Comparison of ENCODE assay signal across 8 cellular contexts in the genomic region with DNA sequence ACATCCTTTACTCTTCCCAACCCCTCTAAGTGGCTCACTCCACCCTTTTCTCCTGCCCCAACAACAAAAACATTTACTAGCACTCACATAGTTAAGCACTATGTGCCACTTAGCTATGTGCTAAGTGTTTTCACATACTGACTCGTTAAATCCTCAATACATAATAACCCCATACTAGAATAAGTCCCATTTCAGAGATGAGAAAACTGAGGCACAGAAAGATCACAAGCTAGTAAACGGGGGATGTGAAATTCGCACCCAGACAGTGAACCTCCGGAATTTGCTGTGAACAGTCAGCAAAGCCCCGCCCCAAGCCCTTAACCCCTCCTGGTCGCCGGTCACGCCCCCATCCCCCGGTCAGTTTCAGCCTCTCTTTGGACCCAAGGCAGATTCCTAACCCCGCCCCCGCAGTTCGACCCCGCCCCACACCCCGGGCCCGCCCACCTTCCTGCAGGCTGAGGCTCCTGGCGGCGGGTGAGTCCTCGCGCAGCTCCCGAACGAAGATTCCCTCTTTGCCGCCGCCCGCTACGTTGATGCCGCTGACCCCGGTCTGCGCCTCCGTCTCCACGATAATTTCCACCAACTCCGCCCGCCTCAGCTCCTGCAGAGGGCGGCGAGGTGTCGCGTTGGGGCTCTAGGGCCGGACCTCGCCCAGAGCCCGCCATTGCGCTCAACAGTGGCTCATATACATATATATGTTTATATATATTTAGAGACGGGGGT. TPM values are rescaled to one million over a fixed set of nuclear protein-coding genes. Genes with fewer than 3 reads are reported as not detected.
A peak's percentile ranks its signal among the peaks of the same experiment; 100 is the strongest.
DNase-seq lines count a peak whose midpoint lies in the region; ATAC-seq, FAIRE-seq and TF ChIP-seq lines count a peak whose summit lies in the region.

No MANE protein-coding gene starts in this region.

- POLR2A ChIA-PET in CD4-positive, alpha-beta memory T cell (lab: Charles Lee; ENCODE audit: partially characterized antibody) = interaction anchor here (1.0 to 2.9 kb wide), 13 partner anchors 8 to 207 kb away, joined by 3 to 26 read pairs (median 5); partner anchors contain the start of genes BLVRB, C19orf47, PLD3 and SERTAD1
- POLR2A ChIA-PET in Panc1 (lab: Charles Lee) = no interaction called here

- H3K4me3 ChIP-seq in CD4-positive, alpha-beta memory T cell (ENCODE audit: low read length in 2 of 2) = peak overlapping the region; percentile 59 to 69
- H3K4me3 ChIP-seq in Panc1 (ENCODE audit: low read depth in 2 of 2, low read length in 2 of 2) = peak overlapping the region; percentile 55 to 61
- H3K4me3 ChIP-seq in fibroblast of mammary gland (ENCODE audit: control insufficient read depth, low read depth, low read length) = peak overlapping the region; percentile 52

- peak overlapping the region; percentile 86 to 99 (median 96) for H3K4me3 Mint-ChIP-seq in CD4-positive, alpha-beta memory T cell
- H3K4me3 Mint-ChIP-seq in activated T-cell treated with anti-CD3 and anti-CD28 coated beads, Interleukin-2, amount 50 U/mL, for 72 hours = peak overlapping the region; percentile 89 to 91
- peak overlapping the region; percentile 86 to 87 (median 86) for H3K4me3 Mint-ChIP-seq in nephron
- H3K4me3 Mint-ChIP-seq in stimulated activated naive CD8-positive, alpha-beta T cell treated with anti-CD3 and anti-CD28 coated beads, Interleukin-15, Interleukin-2, amounts not matched to agents 100 ng/mL and 50 ng/mL, for 24 hours = peak overlapping the region; percentile 83

- peak; percentile 61 to 80 (median 64) for DNase-seq in CD4-positive, alpha-beta memory T cell
- DNase-seq in HTR-8/SVneo (ENCODE audit: insufficient read length, low spot score) (peak; percentile 94), Panc1 (ENCODE audit: low read depth, low spot score) (no peak), fibroblast of mammary gland (ENCODE audit: low read depth) (peak; percentile 86)
- DNase-seq in activated T-cell treated with anti-CD3 and anti-CD28 coated beads, Interleukin-2, amount 50 U/mL, for 72 hours = peak; percentile 90

- no peak for FAIRE-seq in HTR-8/SVneo (lab: Jason Lieb, UNC)

- CTCF ChIA-PET in CD4-positive, alpha-beta memory T cell (lab: Charles Lee; ENCODE audit: partially characterized antibody) = interaction anchor here (0.7 to 2.1 kb wide), 3 partner anchors 13 to 19 kb away, joined by 3 to 12 read pairs (median 3); no protein-coding TSS in a partner anchor
- CTCF ChIA-PET in Panc1 (lab: Charles Lee) = interaction anchor here (0.6 to 0.7 kb wide), 2 partner anchors 30 to 307 kb away, joined by 4 to 7 read pairs; no protein-coding TSS in a partner anchor

- in situ Hi-C loops in Panc1 (cut with HindIII; ENCODE audit: low pct_unique_long_range_greater_than_20kb, low sequenced_read_pairs) = no loop called here

- H3K4me1 Mint-ChIP-seq in CD4-positive, alpha-beta memory T cell = peaks cover 22 to 38% (median 29%) of the 10 kb centered on the region in 4 donors
- peaks cover 39% of the 10 kb centered on the region for H3K4me1 Mint-ChIP-seq in activated T-cell treated with anti-CD3 and anti-CD28 coated beads, Interleukin-2, amount 50 U/mL, for 72 hours (ENCODE audit: low read depth)
- H3K4me1 Mint-ChIP-seq in nephron = peaks cover 32% of the 10 kb centered on the region
- peaks cover 17% of the 10 kb centered on the region for H3K4me1 Mint-ChIP-seq in stimulated activated naive CD8-positive, alpha-beta T cell treated with anti-CD3 and anti-CD28 coated beads, Interleukin-15, Interleukin-2, amounts not matched to agents 100 ng/mL and 50 ng/mL, for 24 hours (ENCODE audit: low read depth)

- H3K36me3 ChIP-seq in CD4-positive, alpha-beta memory T cell (ENCODE audit: insufficient read depth, low read length) = no peaks in the 10 kb centered on the region
- H3K36me3 ChIP-seq in Panc1 (ENCODE audit: control insufficient read depth, insufficient read depth, low read length) = no peaks in the 10 kb centered on the region

- peaks cover 0 to 3% (median 0%) of the 10 kb centered on the region in 8 donors for H3K9me3 Mint-ChIP-seq in CD4-positive, alpha-beta memory T cell
- H3K9me3 Mint-ChIP-seq in activated T-cell treated with anti-CD3 and anti-CD28 coated beads, Interleukin-2, amount 50 U/mL, for 72 hours = no peaks in the 10 kb centered on the region
- no peaks in the 10 kb centered on the region for H3K9me3 Mint-ChIP-seq in nephron
- no peaks in the 10 kb centered on the region for H3K9me3 Mint-ChIP-seq in stimulated activated naive CD8-positive, alpha-beta T cell treated with anti-CD3 and anti-CD28 coated beads, Interleukin-15, Interleukin-2, amounts not matched to agents 100 ng/mL and 50 ng/mL, for 24 hours

- no peaks in the 10 kb centered on the region for H3K9me3 ChIP-seq in CD4-positive, alpha-beta memory T cell (ENCODE audit: control insufficient read depth in 1 of 2, low read length in 2 of 2)
- H3K9me3 ChIP-seq in Panc1 (ENCODE audit: control insufficient read depth, insufficient read depth, low read depth, low read length) = no peaks in the 10 kb centered on the region

- intact Hi-C loops in CD4-positive, alpha-beta memory T cell (cut with micrococcal nuclease) = loop anchor here (1.0 to 5.0 kb wide), 2 partner anchors 55 to 64 kb away; partner anchors contain the start of genes BLVRB, C19orf47, PLD3 and SPTBN4
- intact Hi-C loops in Panc1 (cut with micrococcal nuclease; ENCODE audit: unreplicated experiment) = no loop called here

- no peaks in the 10 kb centered on the region for H3K27me3 ChIP-seq in CD4-positive, alpha-beta memory T cell (ENCODE audit: insufficient read depth, low read length)
- no peaks in the 10 kb centered on the region for H3K27me3 ChIP-seq in Panc1 (ENCODE audit: control insufficient read depth, insufficient read depth, low read length)

- peaks cover 18% of the 10 kb centered on the region for H3K4me1 ChIP-seq in CD4-positive, alpha-beta memory T cell (ENCODE audit: insufficient read depth, low read length)
- H3K4me1 ChIP-seq in Panc1 (ENCODE audit: control insufficient read depth, insufficient read depth, low read length) = no peaks in the 10 kb centered on the region

- TF ChIP-seq CTCF in Panc1 (IDR thresholded peaks at IDR 0.05) (no peak), fibroblast of mammary gland (conservative IDR thresholded peaks at IDR 0.05; ENCODE audit: control insufficient read depth, insufficient read depth, low read depth, low read length) (no peak), nephron (IDR thresholded peaks at IDR 0.05; ENCODE audit: unreplicated experiment in 3 of 3) (peak in 1 of 3 experiments; percentile 10)

- H3K36me3 Mint-ChIP-seq in CD4-positive, alpha-beta memory T cell = peaks cover 0 to 3% of the 10 kb centered on the region in 2 donors
- no peaks in the 10 kb centered on the region for H3K36me3 Mint-ChIP-seq in activated T-cell treated with anti-CD3 and anti-CD28 coated beads, Interleukin-2, amount 50 U/mL, for 72 hours (ENCODE audit: insufficient read depth in 2 of 2)
- peaks cover 10% of the 10 kb centered on the region for H3K36me3 Mint-ChIP-seq in nephron (ENCODE audit: low read depth)
- no peaks in the 10 kb centered on the region for H3K36me3 Mint-ChIP-seq in stimulated activated naive CD8-positive, alpha-beta T cell treated with anti-CD3 and anti-CD28 coated beads, Interleukin-15, Interleukin-2, amounts not matched to agents 100 ng/mL and 50 ng/mL, for 24 hours (ENCODE audit: low read depth)

- no TSS peak for BruUV-seq in Panc1 (replicated peaks; lab: Mats Ljungman, UMichigan)

- H3K27ac ChIP-seq in CD4-positive, alpha-beta memory T cell (ENCODE audit: low read depth, low read length) = peak overlapping the region; percentile 43
- peak overlapping the region; percentile 52 for H3K27ac ChIP-seq in Panc1 (ENCODE audit: low read length)

- no peaks in the 10 kb centered on the region for H3K27me3 Mint-ChIP-seq in CD4-positive, alpha-beta memory T cell
- no peaks in the 10 kb centered on the region for H3K27me3 Mint-ChIP-seq in activated T-cell treated with anti-CD3 and anti-CD28 coated beads, Interleukin-2, amount 50 U/mL, for 72 hours (ENCODE audit: low read depth)
- no peaks in the 10 kb centered on the region for H3K27me3 Mint-ChIP-seq in nephron (ENCODE audit: low read depth)
- peaks cover 4% of the 10 kb centered on the region for H3K27me3 Mint-ChIP-seq in stimulated activated naive CD8-positive, alpha-beta T cell treated with anti-CD3 and anti-CD28 coated beads, Interleukin-15, Interleukin-2, amounts not matched to agents 100 ng/mL and 50 ng/mL, for 24 hours

- peak overlapping the region; percentile 46 to 95 (median 90) for H3K27ac Mint-ChIP-seq in CD4-positive, alpha-beta memory T cell
- no peak overlapping the region for H3K27ac Mint-ChIP-seq in activated T-cell treated with anti-CD3 and anti-CD28 coated beads, Interleukin-2, amount 50 U/mL, for 72 hours
- H3K27ac Mint-ChIP-seq in nephron = peak overlapping the region; percentile 51 to 66 (median 59)
- no peak overlapping the region for H3K27ac Mint-ChIP-seq in stimulated activated naive CD8-positive, alpha-beta T cell treated with anti-CD3 and anti-CD28 coated beads, Interleukin-15, Interleukin-2, amounts not matched to agents 100 ng/mL and 50 ng/mL, for 24 hours

- peak; percentile 71 for ATAC-seq in GM19455 (IDR thresholded peaks at IDR 0.05; ENCODE audit: unreplicated experiment)
- ATAC-seq in Panc1 = peak; percentile 94
- ATAC-seq in activated T-cell treated with anti-CD3 and anti-CD28 coated beads, Interleukin-2, amount 50 U/mL, for 72 hours (replicated peaks in 1 of 2) = peak; percentile 67 to 75

RNA-seq across cellular contexts. Expression of gene PRX, which starts 9.8 kb away (rescaled TPM):
- 1 to 10 TPM; 3.3 to 3.4 TPM for total RNA-seq in CD4-positive, alpha-beta memory T cell
- under 1 TPM in 1 of 2 donors, not detected in 1; 0.23 TPM for polyA plus RNA-seq in CD4-positive, alpha-beta memory T cell
- 3.4 TPM for total RNA-seq in Panc1 (2021; ENCODE audit: unreplicated experiment)
- polyA plus RNA-seq in Panc1 (2012; ENCODE audit: insufficient read length) = 4.0 TPM
- 1 to 10 TPM; 3.4 to 3.7 TPM for total RNA-seq in activated T-cell treated with anti-CD3 and anti-CD28 coated beads, Interleukin-2, amount 50 U/mL, for 72 hours

RNA-seq across cellular contexts. Expression of gene HIPK4, which starts 13.4 kb away (rescaled TPM):
- total RNA-seq in CD4-positive, alpha-beta memory T cell = not detected
- polyA plus RNA-seq in CD4-positive, alpha-beta memory T cell = not detected
- 0.13 TPM for total RNA-seq in Panc1 (2021; ENCODE audit: unreplicated experiment)
- polyA plus RNA-seq in Panc1 (2012; ENCODE audit: insufficient read length) = 0.15 TPM
- total RNA-seq in activated T-cell treated with anti-CD3 and anti-CD28 coated beads, Interleukin-2, amount 50 U/mL, for 72 hours = under 1 TPM in 1 of 2 donors, not detected in 1; 0.12 TPM

RNA-seq across cellular contexts. Expression of gene SERTAD1, which starts 22.4 kb away (rescaled TPM):
- total RNA-seq in CD4-positive, alpha-beta memory T cell = 10 to 100 TPM; 10.6 to 11.3 TPM
- 10 to 100 TPM in 1 of 2 donors, 1 to 10 TPM in 1; 5.4 to 10.7 TPM for polyA plus RNA-seq in CD4-positive, alpha-beta memory T cell
- 13.4 TPM for total RNA-seq in Panc1 (2021; ENCODE audit: unreplicated experiment)
- 13.7 TPM for polyA plus RNA-seq in Panc1 (2012; ENCODE audit: insufficient read length)
- 10 to 100 TPM; 12.9 to 16.9 TPM for total RNA-seq in activated T-cell treated with anti-CD3 and anti-CD28 coated beads, Interleukin-2, amount 50 U/mL, for 72 hours

RNA-seq across cellular contexts. Expression of gene SERTAD3, which starts 40.7 kb away (rescaled TPM):
- 10 to 100 TPM; 17.8 to 19.4 TPM for total RNA-seq in CD4-positive, alpha-beta memory T cell
- polyA plus RNA-seq in CD4-positive, alpha-beta memory T cell = 10 to 100 TPM in 1 of 2 donors, 1 to 10 TPM in 1; 9.4 to 11.4 TPM
- total RNA-seq in Panc1 (2021; ENCODE audit: unreplicated experiment) = 35.7 TPM
- 39.6 TPM for polyA plus RNA-seq in Panc1 (2012; ENCODE audit: insufficient read length)
- 10 to 100 TPM; 12.6 to 16.3 TPM for total RNA-seq in activated T-cell treated with anti-CD3 and anti-CD28 coated beads, Interleukin-2, amount 50 U/mL, for 72 hours

RNA-seq across cellular contexts. Expression of gene PLD3, which starts 54.9 kb away (rescaled TPM):
- 100 to 1,000 TPM; 116 to 117 TPM for total RNA-seq in CD4-positive, alpha-beta memory T cell
- polyA plus RNA-seq in CD4-positive, alpha-beta memory T cell = 10 to 100 TPM; 61.0 to 74.7 TPM
- total RNA-seq in Panc1 (2021; ENCODE audit: unreplicated experiment) = 81.8 TPM
- 166 TPM for polyA plus RNA-seq in Panc1 (2012; ENCODE audit: insufficient read length)
- 100 to 1,000 TPM in 1 of 2 donors, 10 to 100 TPM in 1; 99.8 to 102 TPM for total RNA-seq in activated T-cell treated with anti-CD3 and anti-CD28 coated beads, Interleukin-2, amount 50 U/mL, for 72 hours

Comparison
In these comparisons a context has a peak if more than half of its experiments do, and no peak if none do; other contexts are left out.
1. H3K27ac Mint-ChIP-seq: peak in CD4-positive, alpha-beta memory T cell (7 of 7) and nephron (3 of 3); none in activated T-cell treated with anti-CD3 and anti-CD28 coated beads, Interleukin-2, amount 50 U/mL, for 72 hours (single experiment) and stimulated activated naive CD8-positive, alpha-beta T cell treated with anti-CD3 and anti-CD28 coated beads, Interleukin-15, Interleukin-2, amounts not matched to agents 100 ng/mL and 50 ng/mL, for 24 hours (single experiment).
2. Peak in every context shown above with its lines, with median percentiles within 50 percentile points of each other: H3K4me3 ChIP-seq, H3K4me3 Mint-ChIP-seq and ATAC-seq.